In the genomic region with DNA sequence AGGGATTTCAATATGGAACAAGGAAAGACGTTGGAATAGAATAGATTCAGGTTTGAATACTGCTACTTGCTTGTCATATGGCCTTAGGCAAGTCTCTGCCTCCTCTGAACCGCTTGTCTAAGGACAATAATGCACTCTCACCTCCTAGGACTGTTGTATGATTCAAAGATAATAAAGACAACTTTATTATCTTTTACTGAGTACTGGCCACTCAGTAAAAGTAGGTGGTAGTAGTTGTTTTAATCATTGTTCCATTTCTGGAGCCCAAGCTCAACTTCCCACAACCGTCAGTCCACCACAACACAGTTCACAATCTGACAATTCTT, we compare ENCODE assay signal across 7 cellular contexts.
"Had no signal": no experiment of that assay in that cellular context is flagged by ENCODE, and none has a peak within 500 bp of the region (broad histone marks: within the 10 kb centered on the region; RNA-seq: fewer than 3 reads in every experiment).

No MANE protein-coding gene starts in this region.

- H3K27ac ChIP-seq: GM23248, HL-60 had no signal

- H2AFZ ChIP-seq: GM23248 had no signal

- H3K36me3 ChIP-seq: HAP-1 had no signal

- H3K4me3 ChIP-seq: GM23248, HAP-1 had no signal

- H3K4me1 ChIP-seq: HAP-1 had no signal

- DNase-seq: GM23248, GOT3, H7, HFFc6 had no signal

- H3K36me3 Mint-ChIP-seq: IgD-negative memory B cell had no signal

- H3K9me3 Mint-ChIP-seq: IgD-negative memory B cell had no signal

- H3K9ac ChIP-seq: GM23248 had no signal

- H3K27ac Mint-ChIP-seq: HFFc6 had no signal

- H3K9me3 ChIP-seq: HAP-1 had no signal

- H3K4me3 Mint-ChIP-seq: HFFc6, IgD-negative memory B cell had no signal
